1 cellular context compared by ENCODE assay signal in the genomic region with DNA sequence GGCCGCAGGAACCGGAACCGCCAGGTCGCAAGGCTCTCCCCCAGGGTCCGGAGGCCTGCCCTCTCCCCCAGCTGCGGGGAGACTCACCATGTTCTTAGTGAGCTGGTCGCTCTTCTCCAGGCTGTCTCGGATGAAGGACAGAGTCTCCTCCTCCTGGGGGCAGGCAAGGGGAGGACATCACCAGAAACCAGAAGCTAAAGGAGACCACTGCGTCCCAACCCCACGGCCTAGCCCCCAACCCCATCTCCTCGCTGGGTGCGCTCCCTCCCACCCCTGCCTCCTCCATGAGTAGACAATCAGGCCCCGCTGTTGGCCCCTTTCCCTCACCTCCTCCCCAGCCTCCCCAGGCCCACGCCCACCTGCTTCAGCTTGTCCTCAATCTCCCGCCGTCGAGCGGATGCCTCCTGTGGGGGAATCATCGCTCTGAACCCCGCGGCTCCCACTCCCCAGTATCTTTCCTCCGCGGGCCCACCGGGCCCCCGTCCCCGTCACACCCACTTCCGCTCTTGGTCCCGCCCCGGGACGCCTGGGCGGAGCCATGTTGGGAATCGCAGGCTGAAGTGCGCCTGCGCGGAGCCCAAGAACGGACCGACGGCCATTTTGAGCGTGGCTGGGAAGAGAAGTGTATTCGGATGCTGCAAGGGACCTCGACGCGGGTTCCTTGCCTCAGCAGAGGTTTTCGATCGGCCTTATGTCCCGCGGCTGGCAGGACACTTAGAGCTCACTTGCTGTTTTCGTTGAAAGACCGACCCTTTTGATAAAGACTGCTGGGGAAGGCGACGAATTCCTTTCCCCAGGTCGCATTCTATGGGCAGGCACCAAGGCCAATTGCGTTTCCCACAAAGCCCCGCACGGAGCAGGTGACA.
TF ChIP-seq lines count a peak whose summit lies in the region.

A gene with protein sequence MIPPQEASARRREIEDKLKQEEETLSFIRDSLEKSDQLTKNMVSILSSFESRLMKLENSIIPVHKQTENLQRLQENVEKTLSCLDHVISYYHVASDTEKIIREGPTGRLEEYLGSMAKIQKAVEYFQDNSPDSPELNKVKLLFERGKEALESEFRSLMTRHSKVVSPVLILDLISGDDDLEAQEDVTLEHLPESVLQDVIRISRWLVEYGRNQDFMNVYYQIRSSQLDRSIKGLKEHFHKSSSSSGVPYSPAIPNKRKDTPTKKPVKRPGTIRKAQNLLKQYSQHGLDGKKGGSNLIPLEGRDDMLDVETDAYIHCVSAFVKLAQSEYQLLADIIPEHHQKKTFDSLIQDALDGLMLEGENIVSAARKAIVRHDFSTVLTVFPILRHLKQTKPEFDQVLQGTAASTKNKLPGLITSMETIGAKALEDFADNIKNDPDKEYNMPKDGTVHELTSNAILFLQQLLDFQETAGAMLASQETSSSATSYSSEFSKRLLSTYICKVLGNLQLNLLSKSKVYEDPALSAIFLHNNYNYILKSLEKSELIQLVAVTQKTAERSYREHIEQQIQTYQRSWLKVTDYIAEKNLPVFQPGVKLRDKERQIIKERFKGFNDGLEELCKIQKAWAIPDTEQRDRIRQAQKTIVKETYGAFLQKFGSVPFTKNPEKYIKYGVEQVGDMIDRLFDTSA (minus strand): TSS at position 514 of the 866 bp plus-strand sequence. CDS start 95 bp downstream, at position 419.

TF ChIP-seq in K562, 482 proteins besides CTCF, POLR2A, EP300 and RAD21 (continued from another document and continues in another):
- TF ChIP-seq, protein P1, sequence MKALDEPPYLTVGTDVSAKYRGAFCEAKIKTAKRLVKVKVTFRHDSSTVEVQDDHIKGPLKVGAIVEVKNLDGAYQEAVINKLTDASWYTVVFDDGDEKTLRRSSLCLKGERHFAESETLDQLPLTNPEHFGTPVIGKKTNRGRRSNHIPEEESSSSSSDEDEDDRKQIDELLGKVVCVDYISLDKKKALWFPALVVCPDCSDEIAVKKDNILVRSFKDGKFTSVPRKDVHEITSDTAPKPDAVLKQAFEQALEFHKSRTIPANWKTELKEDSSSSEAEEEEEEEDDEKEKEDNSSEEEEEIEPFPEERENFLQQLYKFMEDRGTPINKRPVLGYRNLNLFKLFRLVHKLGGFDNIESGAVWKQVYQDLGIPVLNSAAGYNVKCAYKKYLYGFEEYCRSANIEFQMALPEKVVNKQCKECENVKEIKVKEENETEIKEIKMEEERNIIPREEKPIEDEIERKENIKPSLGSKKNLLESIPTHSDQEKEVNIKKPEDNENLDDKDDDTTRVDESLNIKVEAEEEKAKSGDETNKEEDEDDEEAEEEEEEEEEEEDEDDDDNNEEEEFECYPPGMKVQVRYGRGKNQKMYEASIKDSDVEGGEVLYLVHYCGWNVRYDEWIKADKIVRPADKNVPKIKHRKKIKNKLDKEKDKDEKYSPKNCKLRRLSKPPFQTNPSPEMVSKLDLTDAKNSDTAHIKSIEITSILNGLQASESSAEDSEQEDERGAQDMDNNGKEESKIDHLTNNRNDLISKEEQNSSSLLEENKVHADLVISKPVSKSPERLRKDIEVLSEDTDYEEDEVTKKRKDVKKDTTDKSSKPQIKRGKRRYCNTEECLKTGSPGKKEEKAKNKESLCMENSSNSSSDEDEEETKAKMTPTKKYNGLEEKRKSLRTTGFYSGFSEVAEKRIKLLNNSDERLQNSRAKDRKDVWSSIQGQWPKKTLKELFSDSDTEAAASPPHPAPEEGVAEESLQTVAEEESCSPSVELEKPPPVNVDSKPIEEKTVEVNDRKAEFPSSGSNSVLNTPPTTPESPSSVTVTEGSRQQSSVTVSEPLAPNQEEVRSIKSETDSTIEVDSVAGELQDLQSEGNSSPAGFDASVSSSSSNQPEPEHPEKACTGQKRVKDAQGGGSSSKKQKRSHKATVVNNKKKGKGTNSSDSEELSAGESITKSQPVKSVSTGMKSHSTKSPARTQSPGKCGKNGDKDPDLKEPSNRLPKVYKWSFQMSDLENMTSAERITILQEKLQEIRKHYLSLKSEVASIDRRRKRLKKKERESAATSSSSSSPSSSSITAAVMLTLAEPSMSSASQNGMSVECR (CRISPR knock-in tag; IDR thresholded peaks at IDR 0.05): peak; percentile 88
- TF ChIP-seq HDAC2 (IDR thresholded peaks at IDR 0.05): no peak; the same call in 1 of the 2 replicates
- no peak for TF ChIP-seq ZNF174 (CRISPR knock-in tag; IDR thresholded peaks at IDR 0.05)
- TF ChIP-seq RBM25 (IDR thresholded peaks at IDR 0.05; ENCODE audit: low read depth, low read length, severe bottlenecking): no peak
- TF ChIP-seq, protein P2, sequence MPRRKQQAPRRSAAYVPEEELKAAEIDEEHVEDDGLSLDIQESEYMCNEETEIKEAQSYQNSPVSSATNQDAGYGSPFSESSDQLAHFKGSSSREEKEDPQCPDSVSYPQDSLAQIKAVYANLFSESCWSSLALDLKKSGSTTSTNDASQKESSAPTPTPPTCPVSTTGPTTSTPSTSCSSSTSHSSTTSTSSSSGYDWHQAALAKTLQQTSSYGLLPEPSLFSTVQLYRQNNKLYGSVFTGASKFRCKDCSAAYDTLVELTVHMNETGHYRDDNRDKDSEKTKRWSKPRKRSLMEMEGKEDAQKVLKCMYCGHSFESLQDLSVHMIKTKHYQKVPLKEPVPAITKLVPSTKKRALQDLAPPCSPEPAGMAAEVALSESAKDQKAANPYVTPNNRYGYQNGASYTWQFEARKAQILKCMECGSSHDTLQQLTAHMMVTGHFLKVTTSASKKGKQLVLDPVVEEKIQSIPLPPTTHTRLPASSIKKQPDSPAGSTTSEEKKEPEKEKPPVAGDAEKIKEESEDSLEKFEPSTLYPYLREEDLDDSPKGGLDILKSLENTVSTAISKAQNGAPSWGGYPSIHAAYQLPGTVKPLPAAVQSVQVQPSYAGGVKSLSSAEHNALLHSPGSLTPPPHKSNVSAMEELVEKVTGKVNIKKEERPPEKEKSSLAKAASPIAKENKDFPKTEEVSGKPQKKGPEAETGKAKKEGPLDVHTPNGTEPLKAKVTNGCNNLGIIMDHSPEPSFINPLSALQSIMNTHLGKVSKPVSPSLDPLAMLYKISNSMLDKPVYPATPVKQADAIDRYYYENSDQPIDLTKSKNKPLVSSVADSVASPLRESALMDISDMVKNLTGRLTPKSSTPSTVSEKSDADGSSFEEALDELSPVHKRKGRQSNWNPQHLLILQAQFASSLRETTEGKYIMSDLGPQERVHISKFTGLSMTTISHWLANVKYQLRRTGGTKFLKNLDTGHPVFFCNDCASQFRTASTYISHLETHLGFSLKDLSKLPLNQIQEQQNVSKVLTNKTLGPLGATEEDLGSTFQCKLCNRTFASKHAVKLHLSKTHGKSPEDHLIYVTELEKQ (CRISPR knock-in tag; IDR thresholded peaks at IDR 0.05): no peak
- TF ChIP-seq TEAD4 (IDR thresholded peaks at IDR 0.05; ENCODE audit: low read length): peak; percentile 69
- no peak for TF ChIP-seq TEAD4 (CRISPR knock-in tag; IDR thresholded peaks at IDR 0.05; ENCODE audit: borderline replicate concordance)
- 0 out of 2 replicates have a peak, but pooled peaks have one; percentile 12 for TF ChIP-seq GTF2E2 (tag; IDR thresholded peaks at IDR 0.05)
- no peak for TF ChIP-seq FOS (IDR thresholded peaks at IDR 0.05; ENCODE audit: extremely low read depth, insufficient read length)
- peak; percentile 48; the same call in 1 of the 2 replicates for TF ChIP-seq CREM (IDR thresholded peaks at IDR 0.05; ENCODE audit: low read depth)
- TF ChIP-seq, protein P3, sequence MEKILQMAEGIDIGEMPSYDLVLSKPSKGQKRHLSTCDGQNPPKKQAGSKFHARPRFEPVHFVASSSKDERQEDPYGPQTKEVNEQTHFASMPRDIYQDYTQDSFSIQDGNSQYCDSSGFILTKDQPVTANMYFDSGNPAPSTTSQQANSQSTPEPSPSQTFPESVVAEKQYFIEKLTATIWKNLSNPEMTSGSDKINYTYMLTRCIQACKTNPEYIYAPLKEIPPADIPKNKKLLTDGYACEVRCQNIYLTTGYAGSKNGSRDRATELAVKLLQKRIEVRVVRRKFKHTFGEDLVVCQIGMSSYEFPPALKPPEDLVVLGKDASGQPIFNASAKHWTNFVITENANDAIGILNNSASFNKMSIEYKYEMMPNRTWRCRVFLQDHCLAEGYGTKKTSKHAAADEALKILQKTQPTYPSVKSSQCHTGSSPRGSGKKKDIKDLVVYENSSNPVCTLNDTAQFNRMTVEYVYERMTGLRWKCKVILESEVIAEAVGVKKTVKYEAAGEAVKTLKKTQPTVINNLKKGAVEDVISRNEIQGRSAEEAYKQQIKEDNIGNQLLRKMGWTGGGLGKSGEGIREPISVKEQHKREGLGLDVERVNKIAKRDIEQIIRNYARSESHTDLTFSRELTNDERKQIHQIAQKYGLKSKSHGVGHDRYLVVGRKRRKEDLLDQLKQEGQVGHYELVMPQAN (IDR thresholded peaks at IDR 0.05; ENCODE audit: borderline replicate concordance): peak; percentile 89
- TF ChIP-seq, protein P4, sequence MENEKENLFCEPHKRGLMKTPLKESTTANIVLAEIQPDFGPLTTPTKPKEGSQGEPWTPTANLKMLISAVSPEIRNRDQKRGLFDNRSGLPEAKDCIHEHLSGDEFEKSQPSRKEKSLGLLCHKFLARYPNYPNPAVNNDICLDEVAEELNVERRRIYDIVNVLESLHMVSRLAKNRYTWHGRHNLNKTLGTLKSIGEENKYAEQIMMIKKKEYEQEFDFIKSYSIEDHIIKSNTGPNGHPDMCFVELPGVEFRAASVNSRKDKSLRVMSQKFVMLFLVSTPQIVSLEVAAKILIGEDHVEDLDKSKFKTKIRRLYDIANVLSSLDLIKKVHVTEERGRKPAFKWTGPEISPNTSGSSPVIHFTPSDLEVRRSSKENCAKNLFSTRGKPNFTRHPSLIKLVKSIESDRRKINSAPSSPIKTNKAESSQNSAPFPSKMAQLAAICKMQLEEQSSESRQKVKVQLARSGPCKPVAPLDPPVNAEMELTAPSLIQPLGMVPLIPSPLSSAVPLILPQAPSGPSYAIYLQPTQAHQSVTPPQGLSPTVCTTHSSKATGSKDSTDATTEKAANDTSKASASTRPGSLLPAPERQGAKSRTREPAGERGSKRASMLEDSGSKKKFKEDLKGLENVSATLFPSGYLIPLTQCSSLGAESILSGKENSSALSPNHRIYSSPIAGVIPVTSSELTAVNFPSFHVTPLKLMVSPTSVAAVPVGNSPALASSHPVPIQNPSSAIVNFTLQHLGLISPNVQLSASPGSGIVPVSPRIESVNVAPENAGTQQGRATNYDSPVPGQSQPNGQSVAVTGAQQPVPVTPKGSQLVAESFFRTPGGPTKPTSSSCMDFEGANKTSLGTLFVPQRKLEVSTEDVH (IDR thresholded peaks at IDR 0.05; ENCODE audit: low read depth, partially characterized antibody): peak; percentile 20
- no peak for TF ChIP-seq STAT5A (IDR thresholded peaks at IDR 0.05; ENCODE audit: borderline replicate concordance, low read length)
- TF ChIP-seq SPI1 (IDR thresholded peaks at IDR 0.05; ENCODE audit: borderline replicate concordance, low read depth, low read length): peak; percentile 96
- TF ChIP-seq MTA3 (IDR thresholded peaks at IDR 0.05; ENCODE audit: borderline replicate concordance): peak; percentile 65; the same call in 1 of the 2 replicates
- TF ChIP-seq TRIM28 (IDR thresholded peaks at IDR 0.05): no peak
- peak; percentile 52; the same call in 1 of the 2 replicates for TF ChIP-seq HLTF (IDR thresholded peaks at IDR 0.05)
- no peak for TF ChIP-seq NFATC3 (IDR thresholded peaks at IDR 0.05)
- TF ChIP-seq ZNF253 (CRISPR knock-in tag; conservative IDR thresholded peaks at IDR 0.05): no peak
- TF ChIP-seq ZNF3 (CRISPR knock-in tag; IDR thresholded peaks at IDR 0.05): no peak
- peak; percentile 28; the same call in 1 of the 2 replicates for TF ChIP-seq CREB1 (IDR thresholded peaks at IDR 0.05)
- TF ChIP-seq CREB1 (CRISPR knock-in tag; IDR thresholded peaks at IDR 0.05): no peak
- TF ChIP-seq, protein P5, sequence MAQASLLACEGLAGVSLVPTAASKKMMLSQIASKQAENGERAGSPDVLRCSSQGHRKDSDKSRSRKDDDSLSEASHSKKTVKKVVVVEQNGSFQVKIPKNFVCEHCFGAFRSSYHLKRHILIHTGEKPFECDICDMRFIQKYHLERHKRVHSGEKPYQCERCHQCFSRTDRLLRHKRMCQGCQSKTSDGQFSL (CRISPR knock-in tag; IDR thresholded peaks at IDR 0.05): 0 out of 2 replicates have a peak, but pooled peaks have one; percentile 33
- TF ChIP-seq, protein P5 (tag; IDR thresholded peaks at IDR 0.05): no peak
